ENCODE assay signal across 8 cellular contexts in genomic region chr1:116853680-116854191, GRCh38. TPM values are rescaled to one million over a fixed set of nuclear protein-coding genes. Genes with fewer than 3 reads are reported as not detected.
DNase-seq lines count a peak whose midpoint lies in the region; ATAC-seq and TF ChIP-seq lines count a peak whose summit lies in the region.

No MANE protein-coding gene starts in this region.

- H3K4me2 ChIP-seq in OCI-LY3 (ENCODE audit: low read length): peak overlapping the region; percentile 73
- H3K4me2 ChIP-seq in trophoblast cell (ENCODE audit: low read length): peak overlapping the region; percentile 33

- H4K91ac ChIP-seq in trophoblast cell (ENCODE audit: low read depth, low read length): no peak overlapping the region

- CTCF ChIA-PET in AG04449 (lab: Yijun Ruan, JAX) (interaction anchor here (1.1 to 2.0 kb wide), 4 partner anchors 27 to 206 kb away, joined by 4 to 6 read pairs (median 5); partner anchors contain the start of gene TTF2), HEK293 (lab: Yijun Ruan, JAX) (interaction anchor here (0.8 to 1.3 kb wide), 4 partner anchors 28 to 200 kb away, joined by 4 read pairs; no protein-coding TSS in a partner anchor)

- no peak overlapping the region for H2BK12ac ChIP-seq in trophoblast cell (ENCODE audit: low read length)

- no peak overlapping the region for H3K23ac ChIP-seq in trophoblast cell (ENCODE audit: low read length)

- peaks cover 48% of the 10 kb centered on the region for H3K79me1 ChIP-seq in trophoblast cell (ENCODE audit: low read length)

- no peaks in the 10 kb centered on the region for H3K27me3 ChIP-seq in OCI-LY3 (ENCODE audit: low read depth, low read length)
- no peaks in the 10 kb centered on the region for H3K27me3 ChIP-seq in trophoblast cell (ENCODE audit: insufficient read depth, low read length)

- H2AFZ ChIP-seq in OCI-LY3 (ENCODE audit: low read depth, low read length) (peak overlapping the region; percentile 78), trophoblast cell (ENCODE audit: insufficient read depth, low read length, poor library complexity) (no peak overlapping the region)

- POLR2A ChIA-PET in AG04449 (lab: Yijun Ruan, JAX): interaction anchor here (0.6 to 0.8 kb wide), 2 partner anchors 11 to 49 kb away, joined by 4 read pairs; no protein-coding TSS in a partner anchor
- POLR2A ChIA-PET in HEK293 (lab: Yijun Ruan, JAX): interaction anchor here (0.6 to 1.3 kb wide), 4 partner anchors 12 to 33 kb away, joined by 3 to 10 read pairs (median 4); no protein-coding TSS in a partner anchor

- H3K36me3 ChIP-seq in HEK293 (ENCODE audit: control insufficient read depth in 2 of 2, insufficient read depth in 1 of 2, low read length in 2 of 2): no peaks in the 10 kb centered on the region
- H3K36me3 ChIP-seq in OCI-LY3 (replicated peaks; ENCODE audit: low read depth, low read length): no peaks in the 10 kb centered on the region
- no peaks in the 10 kb centered on the region for H3K36me3 ChIP-seq in trophoblast cell (ENCODE audit: control insufficient read depth in 1 of 2, insufficient read depth in 2 of 2, low read length in 2 of 2)

- H3K4me3 ChIP-seq in AG04449 (ENCODE audit: low read depth, low read length) (no peak overlapping the region), HEK293 (ENCODE audit: low read depth, low read length) (no peak overlapping the region), OCI-LY3 (ENCODE audit: low read length) (peak overlapping the region; percentile 40), epithelial cell of esophagus (ENCODE audit: low read length) (no peak overlapping the region), trophoblast cell (ENCODE audit: low read depth, low read length) (no peak overlapping the region)

- ATAC-seq in GM21447 (IDR thresholded peaks at IDR 0.05; ENCODE audit: unreplicated experiment): no peak

- H3K79me2 ChIP-seq in OCI-LY3 (ENCODE audit: low read length) (no peaks in the 10 kb centered on the region), trophoblast cell (ENCODE audit: control insufficient read depth, insufficient read depth, low read length, poor library complexity) (peaks cover 3% of the 10 kb centered on the region)

- H3K14ac ChIP-seq in trophoblast cell (ENCODE audit: low read length): no peak overlapping the region

- no CpG with 5 or more reads among the region's 3 CpGs for WGBS in trophoblast cell (ENCODE audit: extremely low coverage, insufficient coverage, insufficient read length)

- H2BK120ac ChIP-seq in trophoblast cell (ENCODE audit: insufficient read depth, low read length, poor library complexity): peak overlapping the region; percentile 68

- H3K9ac ChIP-seq in OCI-LY3 (ENCODE audit: low read length): peak overlapping the region; percentile 39; the same call in 1 of the 2 replicates
- H3K9ac ChIP-seq in trophoblast cell (ENCODE audit: low read length): no peak overlapping the region

- H3K27ac ChIP-seq in HEK293 (ENCODE audit: extremely low read depth, low read depth, low read length) (peak overlapping the region; percentile 20; the same call in 1 of the 2 replicates), OCI-LY3 (ENCODE audit: low read length) (no peak overlapping the region), trophoblast cell (ENCODE audit: low read depth, low read length) (peak overlapping the region; percentile 97)

- DNase-seq in AG04449 (ENCODE audit: low read depth, low spot score) (peak; percentile 41), epithelial cell of esophagus (ENCODE audit: low read depth) (peak; percentile 96), trophoblast cell (peak; percentile 68 to 74), GM19240 (ENCODE audit: insufficient read length, low spot score) (no peak)
- DNase-seq in central memory CD4-positive, alpha-beta T cell: no peak

- H4K12ac ChIP-seq in trophoblast cell (ENCODE audit: low read depth, low read length): no peak overlapping the region

- peak overlapping the region; percentile 12 for H2BK5ac ChIP-seq in trophoblast cell (ENCODE audit: low read depth, low read length, poor library complexity)

- H3K18ac ChIP-seq in trophoblast cell (ENCODE audit: low read length): no peak overlapping the region

- no peaks in the 10 kb centered on the region for H3K9me3 ChIP-seq in HEK293 (ENCODE audit: control insufficient read depth, insufficient read depth, low read depth, low read length)
- H3K9me3 ChIP-seq in OCI-LY3 (ENCODE audit: insufficient read depth, low read length): no peaks in the 10 kb centered on the region
- no peaks in the 10 kb centered on the region for H3K9me3 ChIP-seq in trophoblast cell (ENCODE audit: insufficient read depth, low read depth, low read length)

- no peak overlapping the region for H4K8ac ChIP-seq in trophoblast cell (ENCODE audit: low read depth, low read length)

- no peak overlapping the region for H3K4ac ChIP-seq in trophoblast cell (ENCODE audit: low read depth, low read length)

- no peak overlapping the region for H2AK5ac ChIP-seq in trophoblast cell (ENCODE audit: low read length)

- H3K4me1 ChIP-seq in HEK293 (ENCODE audit: control insufficient read depth, insufficient read depth, low read length) (peaks cover 28% of the 10 kb centered on the region), OCI-LY3 (ENCODE audit: low read length) (peaks cover 20% of the 10 kb centered on the region), trophoblast cell (ENCODE audit: control insufficient read depth in 1 of 2, insufficient read depth in 2 of 2, low read length in 2 of 2) (peaks cover 26 to 40% of the 10 kb centered on the region in 2 experiments)

- no peaks in the 10 kb centered on the region for H4K20me1 ChIP-seq in OCI-LY3 (ENCODE audit: insufficient read depth, low read length)

- TF ChIP-seq CTCF in AG04449 (IDR thresholded peaks at IDR 0.05; ENCODE audit: insufficient read depth, low read length, missing control alignments) (no peak), HEK293 (tag by site-specific recombination; IDR thresholded peaks at IDR 0.05) (no peak), OCI-LY3 (IDR thresholded peaks at IDR 0.05; ENCODE audit: low read depth, low read length) (no peak), epithelial cell of esophagus (IDR thresholded peaks at IDR 0.05; ENCODE audit: insufficient read depth, low read depth, low read length, missing control alignments) (no peak)

TF ChIP-seq in HEK293, 187 proteins besides CTCF, POLR2A, EP300 and RAD21 (continues in another document):
- TF ChIP-seq REPIN1 (tag by site-specific recombination; IDR thresholded peaks at IDR 0.05; ENCODE audit: low read depth) (no peak), SCRT1 (tag by site-specific recombination; IDR thresholded peaks at IDR 0.05; ENCODE audit: borderline replicate concordance) (peak; percentile 89; the same call in 1 of the 2 replicates), ZSCAN30 (tag by site-specific recombination; IDR thresholded peaks at IDR 0.05) (peak; percentile 66; the same call in 1 of the 2 replicates), TCF7L2 (IDR thresholded peaks at IDR 0.05; ENCODE audit: borderline replicate concordance, low read depth, low read length) (no peak), YY1 (tag by site-specific recombination; IDR thresholded peaks at IDR 0.05) (no peak), ZNF266 (tag by site-specific recombination; IDR thresholded peaks at IDR 0.05; ENCODE audit: low read depth) (no peak), FEZF1 (tag by site-specific recombination; IDR thresholded peaks at IDR 0.05) (peak; percentile 72), ZNF610 (tag by site-specific recombination; IDR thresholded peaks at IDR 0.05; ENCODE audit: borderline replicate concordance) (peak; percentile 41; the same call in 1 of the 2 replicates), ZNF223 (tag by site-specific recombination; IDR thresholded peaks at IDR 0.05) (no peak), ZNF335 (tag by site-specific recombination; conservative IDR thresholded peaks at IDR 0.05) (no peak), ZNF202 (tag by site-specific recombination; IDR thresholded peaks at IDR 0.05; ENCODE audit: borderline replicate concordance) (no peak), PRDM10 (tag by site-specific recombination; IDR thresholded peaks at IDR 0.05) (peak; percentile 34; the same call in 1 of the 2 replicates), SCRT2 (tag by site-specific recombination; IDR thresholded peaks at IDR 0.05) (peak; percentile 93), ZNF112 (tag by site-specific recombination; IDR thresholded peaks at IDR 0.05) (no peak), ZNF660 (tag by site-specific recombination; IDR thresholded peaks at IDR 0.05) (peak; percentile 58; the same call in 1 of the 2 replicates), ZNF623 (tag by site-specific recombination; IDR thresholded peaks at IDR 0.05) (no peak), ZNF155 (tag by site-specific recombination; IDR thresholded peaks at IDR 0.05) (no peak), YY2 (tag by site-specific recombination; IDR thresholded peaks at IDR 0.05) (no peak), ZIC2 (tag by site-specific recombination; IDR thresholded peaks at IDR 0.05) (peak; percentile 93), BCL11B (tag by site-specific recombination; IDR thresholded peaks at IDR 0.05; ENCODE audit: low read depth) (no peak), EGR2 (tag by site-specific recombination; IDR thresholded peaks at IDR 0.05; ENCODE audit: low read depth) (no peak)

RNA-seq across cellular contexts. Expression of gene PTGFRN, which starts 56.0 kb away (rescaled TPM):
- polyA plus RNA-seq in trophoblast cell (2013): 83.0 and 85.0 TPM in 2 replicates

Comparison
In these comparisons a context has a peak if more than half of its experiments do, and no peak if none do; other contexts are left out.
1. DNase-seq: peak in AG04449 (single experiment), epithelial cell of esophagus (single experiment) and trophoblast cell (2 of 2); none in GM19240 (single experiment) and central memory CD4-positive, alpha-beta T cell (single experiment).